Comparison of ENCODE assay signal across 23 cellular contexts in genomic region chr12:20716037-20716436, GRCh38. TPM values are rescaled to one million over a fixed set of nuclear protein-coding genes. Genes with fewer than 3 reads are reported as not detected.
A peak's percentile ranks its signal among the peaks of the same experiment; 100 is the strongest.
DNase-seq lines count a peak whose midpoint lies in the region; ATAC-seq, FAIRE-seq and TF ChIP-seq lines count a peak whose summit lies in the region.
"Had no signal": no experiment of that assay in that cellular context is flagged by ENCODE, and none has a peak within 500 bp of the region (broad histone marks: within the 10 kb centered on the region; RNA-seq: fewer than 3 reads in every experiment).

No MANE protein-coding gene starts in this region.

- H3K27me3 ChIP-seq in HCT116 (ENCODE audit: insufficient read depth, low read length) (no peaks in the 10 kb centered on the region), NT2/D1 (ENCODE audit: insufficient read depth, insufficient read length) (no peaks in the 10 kb centered on the region)
- H3K27me3 ChIP-seq: thyroid gland had no signal

- RAD21 ChIA-PET in HCT116 (lab: Charles Lee; ENCODE audit: low non-redundant PET in 1 of 2, low total read pairs in 2 of 2, uncharacterized antibody in 2 of 2, unreplicated experiment in 2 of 2): no interaction called here

- no peaks in the 10 kb centered on the region for H3K36me3 ChIP-seq in HCT116 (ENCODE audit: control insufficient read depth in 1 of 2, insufficient read depth in 2 of 2, low read length in 2 of 2)
- no peaks in the 10 kb centered on the region for H3K36me3 ChIP-seq in NT2/D1 (ENCODE audit: insufficient read depth, insufficient read length, low read length)
- H3K36me3 ChIP-seq: thyroid gland had no signal

- H3K9me2 ChIP-seq in HCT116 (ENCODE audit: insufficient read depth): no peaks in the 10 kb centered on the region

- DNase-seq in D721Med (ENCODE audit: insufficient read length, low spot score) (no peak), HCT116 (ENCODE audit: low read depth, low spot score) (peak; percentile 3), NT2/D1 (ENCODE audit: low read depth, low spot score) (peak; percentile 43), iPS-NIHi11 (ENCODE audit: low spot score) (peak; percentile 43), pons (ENCODE audit: low spot score) (no peak), glutamatergic neuron (no peak)
- DNase-seq in activated naive CD4-positive, alpha-beta T cell treated with Interleukin-2 at 50 U/mL for 16 hours: no peak
- DNase-seq: activated naive CD8-positive, alpha-beta T cell treated with anti-CD3 and anti-CD28 coated beads, Interleukin-2, amount 10 ng/mL, durations not matched to agents 7 days and 5 days; activated T-cell treated with anti-CD3 and anti-CD28 coated beads, Interleukin-2, amount 50 U/mL, for 72 hours; Kasumi-1; NCI-H2029; retina; SHP77 treated with DMSO at 0.1 percent for 48 hours; stimulated activated CD4-positive, alpha-beta T cell treated with anti-CD3 and anti-CD28 coated beads, Interleukin-15, amount 100 ng/mL, for 24 hours; stimulated activated naive B cell treated with anti-CD40 and anti-IgM and Interleukin-4, amounts not matched to agents 10 μg/mL and 1 μg/mL and 100 μg/mL, for 72 hours; thyroid gland had no signal

- no peak overlapping the region for H3K27ac Mint-ChIP-seq in glutamatergic neuron (ENCODE audit: unreplicated experiment)
- H3K27ac Mint-ChIP-seq: activated naive CD8-positive, alpha-beta T cell treated with anti-CD3 and anti-CD28 coated beads, Interleukin-2, amount 10 ng/mL, durations not matched to agents 7 days and 5 days; activated T-cell treated with anti-CD3 and anti-CD28 coated beads, Interleukin-2, amount 50 U/mL, for 72 hours; mesothelial cell of epicardium; stimulated activated naive B cell treated with anti-CD40 and anti-IgM and Interleukin-4, amounts not matched to agents 10 μg/mL and 1 μg/mL and 100 μg/mL, for 72 hours had no signal

- no TSS peak for BruUV-seq in HCT116 (replicated peaks; lab: Mats Ljungman, UMichigan)

- H3K27ac ChIP-seq in HCT116 (ENCODE audit: low read depth, low read length): no peak overlapping the region
- H3K27ac ChIP-seq: thyroid gland had no signal

- H3K4me1 ChIP-seq in HCT116 (ENCODE audit: control insufficient read depth in 1 of 2, insufficient read depth in 2 of 2, low read length in 2 of 2): no peaks in the 10 kb centered on the region
- H3K4me1 ChIP-seq in NT2/D1 (ENCODE audit: insufficient read depth, insufficient read length): no peaks in the 10 kb centered on the region
- H3K4me1 ChIP-seq: thyroid gland had no signal

- no peaks in the 10 kb centered on the region for H3K79me2 ChIP-seq in HCT116 (ENCODE audit: insufficient read depth, low read length)

- no peak for TF ChIP-seq POLR2A in HCT116 (IDR thresholded peaks at IDR 0.05; ENCODE audit: borderline replicate concordance, extremely low read depth, insufficient read depth, insufficient read length)

- no peaks in the 10 kb centered on the region for H4K20me1 ChIP-seq in HCT116 (ENCODE audit: insufficient read depth)

- H3K4me3 ChIP-seq in HCT116 (replicated peaks in 1 of 2; ENCODE audit: low read depth in 1 of 2, low read length in 2 of 2) (no peak overlapping the region), NT2/D1 (ENCODE audit: insufficient read length, low read depth) (no peak overlapping the region)
- H3K4me3 ChIP-seq: thyroid gland had no signal

- intact Hi-C loops in HCT116 (cut with micrococcal nuclease): no loop called here

- H2AFZ ChIP-seq in HCT116 (ENCODE audit: low read depth, low read length, poor library complexity, severe bottlenecking): no peak overlapping the region

- no peak for FAIRE-seq in D721Med (lab: Jason Lieb, UNC)
- FAIRE-seq: G401.6, GM12892 had no signal

- H3K27me3 Mint-ChIP-seq in glutamatergic neuron (ENCODE audit: unreplicated experiment): no peaks in the 10 kb centered on the region
- H3K27me3 Mint-ChIP-seq: activated naive CD8-positive, alpha-beta T cell treated with anti-CD3 and anti-CD28 coated beads, Interleukin-2, amount 10 ng/mL, durations not matched to agents 7 days and 5 days; stimulated activated naive B cell treated with anti-CD40 and anti-IgM and Interleukin-4, amounts not matched to agents 10 μg/mL and 1 μg/mL and 100 μg/mL, for 72 hours had no signal

- TF ChIP-seq CTCF in D721Med (IDR thresholded peaks at IDR 0.05; ENCODE audit: insufficient read depth, missing control alignments): peak; percentile 4
- peak; percentile 22 to 42 (median 40); a peak in 5 of 6 replicates for TF ChIP-seq CTCF in HCT116 (IDR thresholded peaks at IDR 0.05 in 2 of 3, conservative IDR thresholded peaks at IDR 0.05 in 1 of 3; ENCODE audit: borderline replicate concordance in 1 of 3, insufficient read depth in 1 of 3, low read depth in 2 of 3, low read length in 2 of 3)
- TF ChIP-seq CTCF in glutamatergic neuron (IDR thresholded peaks at IDR 0.05; ENCODE audit: partially characterized antibody, unreplicated experiment): no peak

- no peaks in the 10 kb centered on the region for H3K9me3 ChIP-seq in HCT116 (ENCODE audit: control insufficient read depth in 1 of 2, insufficient read depth in 1 of 2, low read depth in 1 of 2, low read length in 2 of 2)
- H3K9me3 ChIP-seq in NT2/D1 (ENCODE audit: insufficient read depth, low read length): no peaks in the 10 kb centered on the region
- H3K9me3 ChIP-seq: thyroid gland had no signal

- no peak overlapping the region for H3K9ac ChIP-seq in HCT116 (ENCODE audit: low read length)
- no peak overlapping the region for H3K9ac ChIP-seq in NT2/D1 (ENCODE audit: insufficient read length, low read depth)

- no peaks in the 10 kb centered on the region for H3K4me1 Mint-ChIP-seq in glutamatergic neuron (ENCODE audit: low read depth, unreplicated experiment)
- H3K4me1 Mint-ChIP-seq: activated naive CD8-positive, alpha-beta T cell treated with anti-CD3 and anti-CD28 coated beads, Interleukin-2, amount 10 ng/mL, durations not matched to agents 7 days and 5 days; mesothelial cell of epicardium; stimulated activated naive B cell treated with anti-CD40 and anti-IgM and Interleukin-4, amounts not matched to agents 10 μg/mL and 1 μg/mL and 100 μg/mL, for 72 hours had no signal

- H3K4me2 ChIP-seq in HCT116 (ENCODE audit: low read length): no peak overlapping the region

- no peak overlapping the region for H3K4me3 Mint-ChIP-seq in glutamatergic neuron (ENCODE audit: unreplicated experiment)
- H3K4me3 Mint-ChIP-seq: activated naive CD8-positive, alpha-beta T cell treated with anti-CD3 and anti-CD28 coated beads, Interleukin-2, amount 10 ng/mL, durations not matched to agents 7 days and 5 days; activated T-cell treated with anti-CD3 and anti-CD28 coated beads, Interleukin-2, amount 50 U/mL, for 72 hours; mesothelial cell of epicardium; stimulated activated naive B cell treated with anti-CD40 and anti-IgM and Interleukin-4, amounts not matched to agents 10 μg/mL and 1 μg/mL and 100 μg/mL, for 72 hours had no signal

- H3K9me3 Mint-ChIP-seq in glutamatergic neuron (ENCODE audit: unreplicated experiment): no peaks in the 10 kb centered on the region
- H3K9me3 Mint-ChIP-seq: activated T-cell treated with anti-CD3 and anti-CD28 coated beads, Interleukin-2, amount 50 U/mL, for 72 hours; mesothelial cell of epicardium; stimulated activated naive B cell treated with anti-CD40 and anti-IgM and Interleukin-4, amounts not matched to agents 10 μg/mL and 1 μg/mL and 100 μg/mL, for 72 hours had no signal

- no peaks in the 10 kb centered on the region for H3K36me3 Mint-ChIP-seq in glutamatergic neuron (ENCODE audit: unreplicated experiment)
- H3K36me3 Mint-ChIP-seq: activated naive CD8-positive, alpha-beta T cell treated with anti-CD3 and anti-CD28 coated beads, Interleukin-2, amount 10 ng/mL, durations not matched to agents 7 days and 5 days; mesothelial cell of epicardium; stimulated activated naive B cell treated with anti-CD40 and anti-IgM and Interleukin-4, amounts not matched to agents 10 μg/mL and 1 μg/mL and 100 μg/mL, for 72 hours had no signal

- CTCF ChIA-PET in HCT116 (lab: Charles Lee): interaction anchor here (1.2 to 1.3 kb wide), 2 partner anchors 237 to 350 kb away, joined by 3 to 4 read pairs; no protein-coding TSS in a partner anchor

- peak; percentile 39 for TF ChIP-seq RAD21 in HCT116 (IDR thresholded peaks at IDR 0.05; ENCODE audit: low read depth)

- POLR2A ChIA-PET in HCT116 (lab: Charles Lee): no interaction called here

- peak; percentile 74 for ATAC-seq in HCT116
- ATAC-seq in HG03378 (IDR thresholded peaks at IDR 0.05; ENCODE audit: unreplicated experiment): no peak
- ATAC-seq: activated T-cell treated with anti-CD3 and anti-CD28 coated beads, Interleukin-2, amount 50 U/mL, for 72 hours had no signal

TF ChIP-seq in HCT116, 20 proteins besides CTCF, POLR2A, EP300 and RAD21:
- TF ChIP-seq EZH2 (IDR thresholded peaks at IDR 0.05): no peak
- no peak for TF ChIP-seq SRF (IDR thresholded peaks at IDR 0.05; ENCODE audit: low read depth)
- no peak for TF ChIP-seq CEBPB (IDR thresholded peaks at IDR 0.05; ENCODE audit: low read depth)
- TF ChIP-seq YY1 (IDR thresholded peaks at IDR 0.05; ENCODE audit: extremely low read depth, insufficient replicate concordance, low read depth, low read length): no peak
- TF ChIP-seq, protein P1, sequence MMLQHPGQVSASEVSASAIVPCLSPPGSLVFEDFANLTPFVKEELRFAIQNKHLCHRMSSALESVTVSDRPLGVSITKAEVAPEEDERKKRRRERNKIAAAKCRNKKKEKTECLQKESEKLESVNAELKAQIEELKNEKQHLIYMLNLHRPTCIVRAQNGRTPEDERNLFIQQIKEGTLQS (IDR thresholded peaks at IDR 0.05): no peak
- TF ChIP-seq ZNF274 (IDR thresholded peaks at IDR 0.05; ENCODE audit: low read depth, low read length): no peak
- no peak for TF ChIP-seq ELF1 (IDR thresholded peaks at IDR 0.05; ENCODE audit: borderline replicate concordance, low read depth)
- TF ChIP-seq POLR2AphosphoS5 (IDR thresholded peaks at IDR 0.05; ENCODE audit: low read depth, low read length): no peak
- TF ChIP-seq TCF7L2 (IDR thresholded peaks at IDR 0.05; ENCODE audit: borderline replicate concordance, extremely low read depth, insufficient read depth, insufficient read length): no peak
- TF ChIP-seq CBX3 (IDR thresholded peaks at IDR 0.05; ENCODE audit: low read depth): no peak

RNA-seq across cellular contexts. Expression of gene SLCO1C1, which starts 20.9 kb away (rescaled TPM):
- not detected for total RNA-seq in HCT116 (2021; ENCODE audit: unreplicated experiment)
- polyA plus RNA-seq in HCT116 (2012): 0.03 TPM in 1 of 2 replicates, not detected in the other
- total RNA-seq in glutamatergic neuron (ENCODE audit: unreplicated experiment): not detected
- total RNA-seq: activated naive CD8-positive, alpha-beta T cell treated with anti-CD3 and anti-CD28 coated beads, Interleukin-2, amount 10 ng/mL, durations not matched to agents 7 days and 5 days; activated T-cell treated with anti-CD3 and anti-CD28 coated beads, Interleukin-2, amount 50 U/mL, for 72 hours; dermis microvascular lymphatic vessel endothelial cell; epithelial cell of proximal tubule; T-helper 1 cell treated with Interleukin-12 subunit alpha and Interleukin-12 subunit beta and Interleukin-4 antibody, amounts not matched to agents 30 ng/mL and 1 ng/mL, for 36 hours had no signal

Comparison
In these comparisons a context has a peak if more than half of its experiments do, and no peak if none do; other contexts are left out.
1. DNase-seq: peak in HCT116 (single experiment), NT2/D1 (single experiment) and iPS-NIHi11 (single experiment); none in D721Med (single experiment), pons (single experiment), activated naive CD4-positive, alpha-beta T cell treated with Interleukin-2 at 50 U/mL for 16 hours (single experiment) and glutamatergic neuron (single experiment).